ENCODE assay signal across 8 cellular contexts in the genomic region with DNA sequence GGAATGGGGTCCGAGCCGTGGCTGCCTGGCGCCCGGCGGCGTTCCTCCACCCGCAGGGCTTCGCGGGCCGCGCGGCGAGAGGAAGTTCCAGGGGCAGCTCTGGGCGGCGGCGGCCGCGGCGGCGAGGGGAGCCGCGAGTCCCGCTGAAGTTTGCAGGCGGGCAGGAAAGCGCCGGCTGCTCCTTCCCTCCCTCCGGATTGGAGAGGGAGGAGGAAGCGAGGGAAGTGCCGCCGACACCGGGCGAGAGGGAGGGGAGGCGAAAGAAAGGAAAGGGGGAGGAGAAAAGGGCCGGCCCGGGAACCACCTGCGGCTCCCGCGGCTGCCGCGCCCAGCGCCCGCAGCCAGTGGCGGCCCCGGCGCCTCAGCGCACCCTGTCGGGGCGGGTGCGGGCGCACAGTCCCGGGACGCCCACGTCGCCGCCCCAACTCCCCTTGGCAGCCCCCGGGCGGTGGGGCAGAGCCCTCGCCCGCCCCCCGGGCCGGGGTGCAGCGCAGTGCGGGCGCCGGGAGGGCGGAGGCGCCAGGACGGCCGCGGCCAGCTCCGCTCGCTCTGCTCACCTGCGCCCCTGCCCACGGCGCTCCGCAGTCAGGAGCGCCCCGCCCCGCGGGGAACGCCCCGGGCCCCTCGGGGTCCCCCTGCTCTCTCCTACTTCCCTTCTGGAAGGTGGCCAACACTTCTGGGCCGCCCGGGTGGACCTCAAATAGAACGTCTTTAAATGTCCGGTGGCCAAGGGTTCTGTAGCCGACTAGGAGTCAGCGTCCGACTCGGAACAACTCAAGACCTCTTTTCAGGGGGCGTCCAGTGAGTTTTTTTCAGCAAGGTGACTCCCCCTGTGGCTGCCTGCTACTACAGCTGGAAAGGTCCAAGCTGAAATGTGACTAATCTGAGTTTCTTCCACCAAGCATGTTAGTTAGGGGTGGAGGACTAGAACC.
A peak's percentile ranks its signal among the peaks of the same experiment; 100 is the strongest.
DNase-seq lines count a peak whose midpoint lies in the region; ATAC-seq and TF ChIP-seq lines count a peak whose summit lies in the region.

No MANE protein-coding gene starts in this region.

- intact Hi-C loops in CD14-positive monocyte (cut with micrococcal nuclease), result loop anchor here (5.0 to 10.0 kb wide), 3 partner anchors 79 to 101 kb away; partner anchors contain the start of gene CCDC28A (in 1 of the 2)

- peak overlapping the region in 4 of 5 donors; percentile 16 to 66 (median 55) for H3K9ac ChIP-seq in subcutaneous abdominal adipose tissue (ENCODE audit: low read length in 5 of 5)

- DNase-seq in CD14-positive monocyte (ENCODE audit: low spot score) (no peak), NCI-H446 treated with DMSO at 0.1 percent for 48 hours (lab: John Stamatoyannopoulos, UW) (peak; percentile 34), erythroblast (lab: John Stamatoyannopoulos, UW) (peak; percentile 37 to 39), midbrain (lab: John Stamatoyannopoulos, UW) (peak; percentile 14)
- DNase-seq in activated CD8-positive, alpha-beta T cell treated with anti-CD3 and anti-CD28 coated beads, Interleukin-2, amount 10 ng/mL, durations not matched to agents 7 days and 5 days, result peak; percentile 36

- H3K4me3 ChIP-seq in subcutaneous abdominal adipose tissue (ENCODE audit: low read depth in 1 of 5, low read length in 5 of 5), result peak overlapping the region; percentile 44 to 76 (median 75)

- H3K36me3 Mint-ChIP-seq in CD14-positive monocyte, result peaks cover 0 to 2% of the 10 kb centered on the region in 2 donors
- no peaks in the 10 kb centered on the region for H3K36me3 Mint-ChIP-seq in activated CD8-positive, alpha-beta T cell treated with anti-CD3 and anti-CD28 coated beads, Interleukin-2, amount 10 ng/mL, durations not matched to agents 7 days and 5 days (ENCODE audit: low read depth)

- TF ChIP-seq POLR2A in erythroblast (IDR thresholded peaks at IDR 0.05; ENCODE audit: low read length), result no peak

- peak overlapping the region; percentile 89 to 92 for H3K4me3 Mint-ChIP-seq in CD14-positive monocyte
- peak overlapping the region; percentile 74 for H3K4me3 Mint-ChIP-seq in activated CD8-positive, alpha-beta T cell treated with anti-CD3 and anti-CD28 coated beads, Interleukin-2, amount 10 ng/mL, durations not matched to agents 7 days and 5 days

- H3K27ac ChIP-seq in subcutaneous abdominal adipose tissue (ENCODE audit: low read depth, low read length), result no peak overlapping the region

- H3K4me1 ChIP-seq in subcutaneous abdominal adipose tissue (ENCODE audit: control insufficient read depth in 5 of 5, insufficient read depth in 5 of 5, low read length in 5 of 5), result peaks cover 0 to 14% (median 12%) of the 10 kb centered on the region in 5 donors

- no peaks in the 10 kb centered on the region for H3K27me3 ChIP-seq in subcutaneous abdominal adipose tissue (ENCODE audit: control insufficient read depth in 5 of 5, insufficient read depth in 4 of 5, low read length in 5 of 5)

- peaks cover 29 to 36% (median 33%) of the 10 kb centered on the region in 3 donors for H3K27me3 Mint-ChIP-seq in CD14-positive monocyte (ENCODE audit: low read depth in 3 of 3)
- H3K27me3 Mint-ChIP-seq in activated CD8-positive, alpha-beta T cell treated with anti-CD3 and anti-CD28 coated beads, Interleukin-2, amount 10 ng/mL, durations not matched to agents 7 days and 5 days (ENCODE audit: low read depth), result peaks cover 39% of the 10 kb centered on the region

- ATAC-seq in GM19025 (IDR thresholded peaks at IDR 0.05; ENCODE audit: low read depth, unreplicated experiment) (peak; percentile 53), HG03103 (IDR thresholded peaks at IDR 0.05; ENCODE audit: low read depth, unreplicated experiment) (peak; percentile 44)
- peak; percentile 75 for ATAC-seq in activated CD8-positive, alpha-beta T cell treated with anti-CD3 and anti-CD28 coated beads, Interleukin-2, amount 10 ng/mL, durations not matched to agents 7 days and 5 days

- H3K27ac Mint-ChIP-seq in CD14-positive monocyte, result peak overlapping the region in 3 of 7 donors; percentile 40 to 70 (median 54)
- no peak overlapping the region for H3K27ac Mint-ChIP-seq in activated CD8-positive, alpha-beta T cell treated with anti-CD3 and anti-CD28 coated beads, Interleukin-2, amount 10 ng/mL, durations not matched to agents 7 days and 5 days

- CTCF ChIA-PET in activated CD8-positive, alpha-beta T cell treated with anti-CD3 and anti-CD28 coated beads, Interleukin-2, amount 10 ng/mL, durations not matched to agents 7 days and 5 days (lab: Charles Lee), result interaction anchor here (0.6 to 3.8 kb wide), 13 partner anchors 9 to 105 kb away, joined by 3 to 26 read pairs (median 3); partner anchors contain the start of gene CCDC28A

- POLR2A ChIA-PET in activated CD8-positive, alpha-beta T cell treated with anti-CD3 and anti-CD28 coated beads, Interleukin-2, amount 10 ng/mL, durations not matched to agents 7 days and 5 days (lab: Charles Lee), result no interaction called here

- peaks cover 0 to 7% (median 0%) of the 10 kb centered on the region in 5 donors for H3K36me3 ChIP-seq in subcutaneous abdominal adipose tissue (ENCODE audit: control insufficient read depth in 5 of 5, insufficient read depth in 5 of 5, low read length in 5 of 5)

- peaks cover 12% of the 10 kb centered on the region for H3K4me1 Mint-ChIP-seq in CD14-positive monocyte
- H3K4me1 Mint-ChIP-seq in activated CD8-positive, alpha-beta T cell treated with anti-CD3 and anti-CD28 coated beads, Interleukin-2, amount 10 ng/mL, durations not matched to agents 7 days and 5 days (ENCODE audit: low read depth), result peaks cover 7% of the 10 kb centered on the region

- peaks cover 0 to 3% (median 0%) of the 10 kb centered on the region in 7 donors for H3K9me3 Mint-ChIP-seq in CD14-positive monocyte
- no peaks in the 10 kb centered on the region for H3K9me3 Mint-ChIP-seq in activated CD8-positive, alpha-beta T cell treated with anti-CD3 and anti-CD28 coated beads, Interleukin-2, amount 10 ng/mL, durations not matched to agents 7 days and 5 days (ENCODE audit: insufficient read depth)

- H3K9me3 ChIP-seq in subcutaneous abdominal adipose tissue (ENCODE audit: control insufficient read depth in 5 of 5, low read length in 5 of 5), result no peaks in the 10 kb centered on the region

- no peak for TF ChIP-seq CTCF in CD14-positive monocyte (IDR thresholded peaks at IDR 0.05)
